11 cellular contexts compared by ENCODE assay signal in genomic region chr3:16515885-16516420, GRCh38. TPM values are rescaled to one million over a fixed set of nuclear protein-coding genes. Genes with fewer than 3 reads are reported as not detected.
A peak's percentile ranks its signal among the peaks of the same experiment; 100 is the strongest.
DNase-seq lines count a peak whose midpoint lies in the region; ATAC-seq and TF ChIP-seq lines count a peak whose summit lies in the region.
"Had no signal": no experiment of that assay in that cellular context is flagged by ENCODE, and none has a peak within 500 bp of the region (broad histone marks: within the 10 kb centered on the region; RNA-seq: fewer than 3 reads in every experiment).

No MANE protein-coding gene starts in this region.

- POLR2A ChIA-PET in activated CD4-positive, alpha-beta T cell treated with anti-CD3 and anti-CD28 coated beads for 36 hours (lab: Charles Lee): interaction anchor here (0.7 to 1.3 kb wide), 2 partner anchors 211 to 252 kb away, joined by 3 to 5 read pairs; no protein-coding TSS in a partner anchor

- peak overlapping the region; percentile 99 for H3K4me3 Mint-ChIP-seq in activated CD4-positive, alpha-beta T cell treated with anti-CD3 and anti-CD28 coated beads for 36 hours
- H3K4me3 Mint-ChIP-seq in activated T-helper 2 cell treated with anti-CD3 and anti-CD28 coated beads, Interferon-gamma antibody, Interleukin-2, Interleukin-4, amounts not matched to agents 10 μg/mL and 5 μg/mL and 100 μg/mL, durations not matched to agents 14 hours and 24 hours and 36 hours (ENCODE audit: low read depth): peak overlapping the region; percentile 79

- H3K27me3 Mint-ChIP-seq in activated CD4-positive, alpha-beta T cell treated with anti-CD3 and anti-CD28 coated beads for 36 hours: no peaks in the 10 kb centered on the region
- H3K27me3 Mint-ChIP-seq in activated T-helper 2 cell treated with anti-CD3 and anti-CD28 coated beads, Interferon-gamma antibody, Interleukin-2, Interleukin-4, amounts not matched to agents 10 μg/mL and 5 μg/mL and 100 μg/mL, durations not matched to agents 14 hours and 24 hours and 36 hours (ENCODE audit: low read depth): no peaks in the 10 kb centered on the region

- H3K9me3 Mint-ChIP-seq in activated CD4-positive, alpha-beta T cell treated with anti-CD3 and anti-CD28 coated beads for 36 hours (ENCODE audit: low read depth): peaks cover 11% of the 10 kb centered on the region
- peaks cover 8% of the 10 kb centered on the region for H3K9me3 Mint-ChIP-seq in activated T-helper 2 cell treated with anti-CD3 and anti-CD28 coated beads, Interferon-gamma antibody, Interleukin-2, Interleukin-4, amounts not matched to agents 10 μg/mL and 5 μg/mL and 100 μg/mL, durations not matched to agents 14 hours and 24 hours and 36 hours

- intact Hi-C loops in activated CD4-positive, alpha-beta T cell treated with anti-CD3 and anti-CD28 coated beads for 36 hours (cut with DNase I, micrococcal nuclease): no loop called here
- intact Hi-C loops in activated T-helper 2 cell treated with anti-CD3 and anti-CD28 coated beads, Interferon-gamma antibody, Interleukin-2, Interleukin-4, amounts not matched to agents 10 μg/mL and 5 μg/mL and 100 μg/mL, durations not matched to agents 14 hours and 24 hours and 36 hours (cut with micrococcal nuclease): loop anchor here (10.0 kb wide), 1 partner anchor 1909 kb away; the partner anchor contains the start of gene SATB1

- peaks cover 63% of the 10 kb centered on the region for H3K4me1 Mint-ChIP-seq in activated CD4-positive, alpha-beta T cell treated with anti-CD3 and anti-CD28 coated beads for 36 hours
- peaks cover 63% of the 10 kb centered on the region for H3K4me1 Mint-ChIP-seq in activated T-helper 2 cell treated with anti-CD3 and anti-CD28 coated beads, Interferon-gamma antibody, Interleukin-2, Interleukin-4, amounts not matched to agents 10 μg/mL and 5 μg/mL and 100 μg/mL, durations not matched to agents 14 hours and 24 hours and 36 hours (ENCODE audit: low read depth)

- no peak for TF ChIP-seq CTCF in GM20000 (IDR thresholded peaks at IDR 0.05; ENCODE audit: extremely low read depth, missing control alignments)

- no peak for DNase-seq in activated CD4-positive, alpha-beta T cell treated with anti-CD3 and anti-CD28 coated beads for 36 hours
- DNase-seq in activated CD4-positive, alpha-beta T cell treated with anti-CD3 and anti-CD28 coated beads for 48 hours: no peak
- DNase-seq in GM20000 (ENCODE audit: low spot score) (peak; percentile 60), retina (peak; percentile 44), NOMO-1 treated with dmso at 0.1 percent for 144 hours (lab: John Stamatoyannopoulos, UW; ENCODE audit: unreplicated experiment) (no peak), SW480 (ENCODE audit: low spot score) (no peak)
- DNase-seq in activated T-helper 2 cell treated with anti-CD3 and anti-CD28 coated beads, Interferon-gamma antibody, Interleukin-2, Interleukin-4, amounts not matched to agents 10 μg/mL and 5 μg/mL and 100 μg/mL, durations not matched to agents 14 hours and 24 hours and 36 hours (ENCODE audit: low spot score): no peak
- DNase-seq: activated CD4-positive, alpha-beta T cell treated with anti-CD3 and anti-CD28 coated beads for 4 hours; RPMI8226 had no signal

- no peak for ATAC-seq in activated CD4-positive, alpha-beta T cell treated with anti-CD3 and anti-CD28 coated beads for 36 hours
- no peak for ATAC-seq in GM18867 (IDR thresholded peaks at IDR 0.05; ENCODE audit: unreplicated experiment)
- ATAC-seq: A549 had no signal

- H3K27ac Mint-ChIP-seq in activated CD4-positive, alpha-beta T cell treated with anti-CD3 and anti-CD28 coated beads for 36 hours: peak overlapping the region; percentile 74
- H3K27ac Mint-ChIP-seq in activated T-helper 2 cell treated with anti-CD3 and anti-CD28 coated beads, Interferon-gamma antibody, Interleukin-2, Interleukin-4, amounts not matched to agents 10 μg/mL and 5 μg/mL and 100 μg/mL, durations not matched to agents 14 hours and 24 hours and 36 hours: no peak overlapping the region

- CTCF ChIA-PET in activated CD4-positive, alpha-beta T cell treated with anti-CD3 and anti-CD28 coated beads for 36 hours (lab: Charles Lee): interaction anchor here (0.6 to 1.6 kb wide), 5 partner anchors 10 to 226 kb away, joined by 3 to 7 read pairs (median 4); no protein-coding TSS in a partner anchor

- H3K36me3 Mint-ChIP-seq in activated CD4-positive, alpha-beta T cell treated with anti-CD3 and anti-CD28 coated beads for 36 hours (ENCODE audit: low read depth): peaks cover 24% of the 10 kb centered on the region
- peaks cover 18% of the 10 kb centered on the region for H3K36me3 Mint-ChIP-seq in activated T-helper 2 cell treated with anti-CD3 and anti-CD28 coated beads, Interferon-gamma antibody, Interleukin-2, Interleukin-4, amounts not matched to agents 10 μg/mL and 5 μg/mL and 100 μg/mL, durations not matched to agents 14 hours and 24 hours and 36 hours (ENCODE audit: low read depth)

RNA-seq across cellular contexts. Expression of gene RFTN1, which starts 2.5 kb away (rescaled TPM):
- total RNA-seq in activated CD4-positive, alpha-beta T cell treated with anti-CD3 and anti-CD28 coated beads for 36 hours: 100 to 1,000 TPM; 101 to 113 TPM
- 90.4 and 93.7 TPM in 2 replicates for total RNA-seq in activated T-helper 2 cell treated with anti-CD3 and anti-CD28 coated beads, Interferon-gamma antibody, Interleukin-2, Interleukin-4, amounts not matched to agents 10 μg/mL and 5 μg/mL and 100 μg/mL, durations not matched to agents 14 hours and 24 hours and 36 hours

Comparison
In these comparisons a context has a peak if more than half of its experiments do, and no peak if none do; other contexts are left out.
1. DNase-seq: peak in GM20000 (single experiment) and retina (single experiment); none in activated CD4-positive, alpha-beta T cell treated with anti-CD3 and anti-CD28 coated beads for 36 hours (single experiment), activated CD4-positive, alpha-beta T cell treated with anti-CD3 and anti-CD28 coated beads for 48 hours (single experiment), activated T-helper 2 cell treated with anti-CD3 and anti-CD28 coated beads, Interferon-gamma antibody, Interleukin-2, Interleukin-4, amounts not matched to agents 10 μg/mL and 5 μg/mL and 100 μg/mL, durations not matched to agents 14 hours and 24 hours and 36 hours (single experiment), NOMO-1 treated with dmso at 0.1 percent for 144 hours (single experiment) and SW480 (single experiment).